ENCODE assay signal across 8 cellular contexts in genomic region chr3:50246517-50246954, GRCh38.
A peak's percentile ranks its signal among the peaks of the same experiment; 100 is the strongest.
DNase-seq lines count a peak whose midpoint lies in the region; ATAC-seq lines count a peak whose summit lies in the region.

No MANE protein-coding gene starts in this region.

- H3K4me3 Mint-ChIP-seq in activated naive CD8-positive, alpha-beta T cell treated with anti-CD3 and anti-CD28 coated beads, Interleukin-2, amount 50 U/mL, for 24 hours: peak overlapping the region; percentile 75

- ATAC-seq in GM18861 (IDR thresholded peaks at IDR 0.05; ENCODE audit: unreplicated experiment) (peak; percentile 39), HG03103 (IDR thresholded peaks at IDR 0.05; ENCODE audit: low read depth, unreplicated experiment) (peak; percentile 48), GM19324 (IDR thresholded peaks at IDR 0.05; ENCODE audit: low FRiP score, unreplicated experiment) (no peak)
- peak; percentile 90 for ATAC-seq in activated naive CD8-positive, alpha-beta T cell treated with anti-CD3 and anti-CD28 coated beads, Interleukin-2, amount 50 U/mL, for 24 hours

- no peaks in the 10 kb centered on the region for H3K9me3 ChIP-seq in iPS-18a (ENCODE audit: control insufficient read depth, low read depth, low read length)

- H3K9ac ChIP-seq in iPS-18a (ENCODE audit: low read length): peak overlapping the region; percentile 40

- peak overlapping the region; percentile 97 for H3K27ac Mint-ChIP-seq in activated naive CD8-positive, alpha-beta T cell treated with anti-CD3 and anti-CD28 coated beads, Interleukin-2, amount 50 U/mL, for 24 hours

- H3K9me3 Mint-ChIP-seq in activated naive CD8-positive, alpha-beta T cell treated with anti-CD3 and anti-CD28 coated beads, Interleukin-2, amount 50 U/mL, for 24 hours: no peaks in the 10 kb centered on the region

- peaks cover 86% of the 10 kb centered on the region for H3K4me1 Mint-ChIP-seq in activated naive CD8-positive, alpha-beta T cell treated with anti-CD3 and anti-CD28 coated beads, Interleukin-2, amount 50 U/mL, for 24 hours

- peaks cover 37% of the 10 kb centered on the region for H3K4me1 ChIP-seq in iPS-18a (ENCODE audit: control insufficient read depth, low read depth, low read length)

- no peaks in the 10 kb centered on the region for H3K27me3 ChIP-seq in iPS-18a (ENCODE audit: control insufficient read depth, insufficient read depth, low read length)

- peak overlapping the region; percentile 59 for H3K27ac ChIP-seq in iPS-18a (ENCODE audit: low read length)

- H3K4me3 ChIP-seq in iPS-18a (ENCODE audit: low read length): no peak overlapping the region

- no peaks in the 10 kb centered on the region for H3K27me3 Mint-ChIP-seq in activated naive CD8-positive, alpha-beta T cell treated with anti-CD3 and anti-CD28 coated beads, Interleukin-2, amount 50 U/mL, for 24 hours

- H3K36me3 Mint-ChIP-seq in activated naive CD8-positive, alpha-beta T cell treated with anti-CD3 and anti-CD28 coated beads, Interleukin-2, amount 50 U/mL, for 24 hours (ENCODE audit: low read depth): peaks cover 19% of the 10 kb centered on the region

- DNase-seq in SW 1271 (lab: John Stamatoyannopoulos, UW) (peak; percentile 60 to 87), HuH-7 (ENCODE audit: low spot score) (no peak)
- DNase-seq in activated naive CD8-positive, alpha-beta T cell treated with anti-CD3 and anti-CD28 coated beads, Interleukin-2, amount 50 U/mL, for 24 hours: peak; percentile 84
- DNase-seq in stimulated activated CD4-positive, alpha-beta T cell treated with anti-CD3 and anti-CD28 coated beads, Interleukin-1b, Interleukin-23, amount 100 ng/mL, for 24 hours (ENCODE audit: low read depth in 4 of 4, low spot score in 1 of 4): peak; percentile 62 to 83 (median 74)

- H3K36me3 ChIP-seq in iPS-18a (ENCODE audit: control insufficient read depth, low read depth, low read length): peaks cover 3% of the 10 kb centered on the region
